1 cellular context compared by ENCODE assay signal in genomic region chr2:235570966-235571692, GRCh38.
TF ChIP-seq lines count a peak whose summit lies in the region.

No MANE protein-coding gene starts in this region.

TF ChIP-seq in K562, 482 proteins besides CTCF, POLR2A, EP300 and RAD21 (continued from another document):
- peak; percentile 41; the same call in 1 of the 2 replicates for TF ChIP-seq MGA (IDR thresholded peaks at IDR 0.05)
- TF ChIP-seq NBN (IDR thresholded peaks at IDR 0.05; ENCODE audit: low read depth) = no peak
- no peak for TF ChIP-seq ZNF354B (CRISPR knock-in tag; IDR thresholded peaks at IDR 0.05)
- no peak for TF ChIP-seq MEF2D (tag; conservative IDR thresholded peaks at IDR 0.05; ENCODE audit: low read depth)
TF ChIP-seq in K562: peak in this region for 3.
